10 cellular contexts compared by ENCODE assay signal in genomic region chr6:167195962-167196610, GRCh38. TPM values are rescaled to one million over a fixed set of nuclear protein-coding genes. Genes with fewer than 3 reads are reported as not detected.
A peak's percentile ranks its signal among the peaks of the same experiment; 100 is the strongest.
DNase-seq lines count a peak whose midpoint lies in the region; ATAC-seq and TF ChIP-seq lines count a peak whose summit lies in the region.
"Not testable (repeated sequence)": the region's sequence is repeated elsewhere in the genome, so short reads cannot be mapped to it uniquely, and the experiment has no call there.
"Had no signal": no experiment of that assay in that cellular context is flagged by ENCODE, and none has a peak within 500 bp of the region (broad histone marks: within the 10 kb centered on the region; RNA-seq: fewer than 3 reads in every experiment).

No MANE protein-coding gene starts in this region.

- POLR2A ChIA-PET in Panc1 (lab: Charles Lee); activated CD8-positive, alpha-beta T cell treated with anti-CD3 and anti-CD28 coated beads for 36 hours (lab: Charles Lee): not testable (repeated sequence)

- H3K36me3 ChIP-seq in Panc1 (ENCODE audit: control insufficient read depth, insufficient read depth, low read length); upper lobe of right lung: not testable (repeated sequence)

- H3K4me1 ChIP-seq in Panc1 (ENCODE audit: control insufficient read depth, insufficient read depth, low read length); upper lobe of right lung: not testable (repeated sequence)

- in situ Hi-C loops in Panc1 (cut with HindIII; ENCODE audit: low pct_unique_long_range_greater_than_20kb, low sequenced_read_pairs) = not testable (repeated sequence)

- H3K27me3 ChIP-seq in Panc1 (ENCODE audit: control insufficient read depth, insufficient read depth, low read length); upper lobe of right lung: not testable (repeated sequence)

- H3K9me3 Mint-ChIP-seq in activated CD8-positive, alpha-beta T cell treated with anti-CD3 and anti-CD28 coated beads for 36 hours; activated naive CD4-positive, alpha-beta T cell treated with anti-CD3 and anti-CD28 coated beads, Interleukin-2, amount 50 U/mL, for 72 hours; nephron progenitor cell: not testable (repeated sequence)

- H3K4me1 Mint-ChIP-seq in activated CD8-positive, alpha-beta T cell treated with anti-CD3 and anti-CD28 coated beads for 36 hours (ENCODE audit: low read depth) = not testable (repeated sequence)
- peaks cover 20% of the 10 kb centered on the region for H3K4me1 Mint-ChIP-seq in nephron progenitor cell

- H3K4me3 Mint-ChIP-seq in activated CD8-positive, alpha-beta T cell treated with anti-CD3 and anti-CD28 coated beads for 36 hours; nephron progenitor cell: not testable (repeated sequence)

- peaks cover 15% of the 10 kb centered on the region for H3K27me3 Mint-ChIP-seq in activated CD8-positive, alpha-beta T cell treated with anti-CD3 and anti-CD28 coated beads for 36 hours
- not testable (repeated sequence) for H3K27me3 Mint-ChIP-seq in nephron progenitor cell (ENCODE audit: low read depth, poor library complexity)

- CTCF ChIA-PET in Panc1 (lab: Charles Lee); activated CD8-positive, alpha-beta T cell treated with anti-CD3 and anti-CD28 coated beads for 36 hours (lab: Charles Lee): not testable (repeated sequence)

- not testable (repeated sequence) for TF ChIP-seq CTCF in Panc1 (IDR thresholded peaks at IDR 0.05); activated CD8-positive, alpha-beta T cell treated with anti-CD3 and anti-CD28 coated beads for 36 hours (IDR thresholded peaks at IDR 0.05); nephron progenitor cell (IDR thresholded peaks at IDR 0.05); upper lobe of right lung (IDR thresholded peaks at IDR 0.05)

- peak; percentile 52; the same call in 1 of the 2 replicates for ATAC-seq in Panc1
- peak; percentile 13 for ATAC-seq in activated CD8-positive, alpha-beta T cell treated with anti-CD3 and anti-CD28 coated beads for 36 hours
- peak; percentile 34 to 63 for ATAC-seq in activated naive CD4-positive, alpha-beta T cell treated with anti-CD3 and anti-CD28 coated beads, Interleukin-2, amount 50 U/mL, for 72 hours
- ATAC-seq in upper lobe of right lung = peak; percentile 33

- H3K36me3 Mint-ChIP-seq in activated CD8-positive, alpha-beta T cell treated with anti-CD3 and anti-CD28 coated beads for 36 hours (ENCODE audit: low read depth); activated naive CD4-positive, alpha-beta T cell treated with anti-CD3 and anti-CD28 coated beads, Interleukin-2, amount 50 U/mL, for 72 hours; nephron progenitor cell (ENCODE audit: low read depth): not testable (repeated sequence)

- H3K4me3 ChIP-seq in Panc1 (ENCODE audit: low read depth in 2 of 2, low read length in 2 of 2); upper lobe of right lung: not testable (repeated sequence)

- peak; percentile 41 for DNase-seq in ELF-1 (ENCODE audit: low read depth, low spot score)
- DNase-seq in Panc1 (ENCODE audit: low read depth, low spot score); activated CD8-positive, alpha-beta T cell treated with anti-CD3 and anti-CD28 coated beads for 36 hours; activated naive CD4-positive, alpha-beta T cell treated with anti-CD3 and anti-CD28 coated beads, Interleukin-2, amount 50 U/mL, for 72 hours (ENCODE audit: low spot score in 2 of 2); nephron progenitor cell; upper lobe of right lung: not testable (repeated sequence)
- DNase-seq in cardiac septum (ENCODE audit: low spot score) = peak; percentile 36

- not testable (repeated sequence) for BruUV-seq in Panc1 (replicated peaks; lab: Mats Ljungman, UMichigan)

- not testable (repeated sequence) for H3K27ac ChIP-seq in Panc1 (ENCODE audit: low read length); upper lobe of right lung

- H3K27ac Mint-ChIP-seq in activated CD8-positive, alpha-beta T cell treated with anti-CD3 and anti-CD28 coated beads for 36 hours; activated naive CD4-positive, alpha-beta T cell treated with anti-CD3 and anti-CD28 coated beads, Interleukin-2, amount 50 U/mL, for 72 hours: not testable (repeated sequence)
- H3K27ac Mint-ChIP-seq in nephron progenitor cell = peak overlapping the region; percentile 72

- intact Hi-C loops in Panc1 (cut with micrococcal nuclease; ENCODE audit: unreplicated experiment) = loop anchor here (10.0 kb wide), 1 partner anchor 89 kb away; no protein-coding TSS in a partner anchor
- intact Hi-C loops in activated CD8-positive, alpha-beta T cell treated with anti-CD3 and anti-CD28 coated beads for 36 hours (cut with micrococcal nuclease); cardiac septum (cut with DNase I); upper lobe of right lung (cut with DNase I): not testable (repeated sequence)

- H3K9me3 ChIP-seq in Panc1 (ENCODE audit: control insufficient read depth, insufficient read depth, low read depth, low read length); upper lobe of right lung: not testable (repeated sequence)

RNA-seq across cellular contexts. Expression of gene GPR31, which starts 38.3 kb away (rescaled TPM):
- not detected for total RNA-seq in Panc1 (2021; ENCODE audit: unreplicated experiment)
- not detected for polyA plus RNA-seq in Panc1 (2012; ENCODE audit: insufficient read length)
- not detected for total RNA-seq in activated CD8-positive, alpha-beta T cell treated with anti-CD3 and anti-CD28 coated beads for 36 hours
- not detected for total RNA-seq in activated naive CD4-positive, alpha-beta T cell treated with anti-CD3 and anti-CD28 coated beads, Interleukin-2, amount 50 U/mL, for 72 hours
- total RNA-seq in cardiac septum = not detected
- not detected for total RNA-seq in upper lobe of right lung
- total RNA-seq: Caco-2; CD8-positive, alpha-beta memory T cell; IMR-90 had no signal
- polyA plus RNA-seq: CD8-positive, alpha-beta memory T cell; IMR-90 had no signal
